Comparison of ENCODE assay signal across 26 cellular contexts in genomic region chr4:41389356-41389755, GRCh38.
"Had no signal": no experiment of that assay in that cellular context is flagged by ENCODE, and none has a peak within 500 bp of the region (broad histone marks: within the 10 kb centered on the region; RNA-seq: fewer than 3 reads in every experiment).

No MANE protein-coding gene starts in this region.

- H3K36me3 ChIP-seq: gastroesophageal sphincter, heart left ventricle, left lung, prostate gland, right atrium auricular region, suprapubic skin, transverse colon had no signal

- H3K27ac ChIP-seq: foreskin keratinocyte, gastroesophageal sphincter, heart left ventricle, hepatocyte, left lung, prostate gland, right atrium auricular region, suprapubic skin, transverse colon had no signal

- ATAC-seq: foreskin keratinocyte; gastroesophageal sphincter; heart left ventricle; left cardiac atrium; left lung; naive thymus-derived CD4-positive, alpha-beta T cell; sciatic nerve; stimulated activated naive CD8-positive, alpha-beta T cell treated with anti-CD3 and anti-CD28 coated beads, Interleukin-15, amount 100 ng/mL, for 72 hours had no signal

- H3K4me1 ChIP-seq: foreskin keratinocyte, prostate gland had no signal

- H3K9me3 ChIP-seq: gastroesophageal sphincter, heart left ventricle, left lung, prostate gland, right atrium auricular region, suprapubic skin, transverse colon had no signal

- DNase-seq: dorsolateral prefrontal cortex; effector CD4-positive, alpha-beta T cell; foreskin keratinocyte; heart left ventricle; left cardiac atrium; left lung; mesendoderm; midbrain; naive thymus-derived CD4-positive, alpha-beta T cell; nucleus accumbens; stimulated activated CD4-positive, alpha-beta T cell treated with anti-CD3 and anti-CD28 coated beads, Interleukin-12 subunit alpha, Interleukin-12 subunit beta, amount 100 ng/mL, for 4 hours; stimulated activated CD4-positive, alpha-beta T cell treated with anti-CD3 and anti-CD28 coated beads, Interleukin-1b, Interleukin-23, amount 100 ng/mL, for 48 hours; stimulated activated CD4-positive, alpha-beta T cell treated with anti-CD3 and anti-CD28 coated beads, Interleukin-4, amount 100 ng/mL, for 1 hour; stimulated activated CD8-positive, alpha-beta memory T cell treated with anti-CD3 and anti-CD28 coated beads, Interleukin-4, amount 100 ng/mL, for 48 hours; stimulated activated naive CD4-positive, alpha-beta T cell; stimulated activated naive CD8-positive, alpha-beta T cell treated with anti-CD3 and anti-CD28 coated beads, Interleukin-15, amount 100 ng/mL, for 72 hours; transverse colon had no signal

- FAIRE-seq: colon, islet of Langerhans had no signal

- H3K4me3 ChIP-seq: dorsolateral prefrontal cortex, gastroesophageal sphincter, heart left ventricle, hepatocyte, left lung, prostate gland, right atrium auricular region, smooth muscle cell, suprapubic skin, transverse colon had no signal

- H3K27me3 ChIP-seq: dorsolateral prefrontal cortex, gastroesophageal sphincter, heart left ventricle, hepatocyte, left lung, right atrium auricular region, suprapubic skin, transverse colon had no signal
